ENCODE assay signal across 8 cellular contexts in genomic region chr7:99379043-99379577, GRCh38. TPM values are rescaled to one million over a fixed set of nuclear protein-coding genes. Genes with fewer than 3 reads are reported as not detected.
DNase-seq lines count a peak whose midpoint lies in the region; ATAC-seq, FAIRE-seq and TF ChIP-seq lines count a peak whose summit lies in the region.

No MANE protein-coding gene starts in this region.

- H3K9ac ChIP-seq in SK-N-MC (ENCODE audit: insufficient read length) (no peak overlapping the region), K562 (ENCODE audit: insufficient read depth in 1 of 2, low read depth in 2 of 2, low read length in 2 of 2) (peak overlapping the region; percentile 64 to 82; a peak in 3 of 4 replicates)

- H3K9me1 ChIP-seq in K562 (ENCODE audit: control insufficient read depth, insufficient read depth, low read length) = peaks cover 6% of the 10 kb centered on the region

- H3K36me3 Mint-ChIP-seq in immature natural killer cell = peaks cover 0 to 10% (median 8%) of the 10 kb centered on the region in 3 donors
- no peaks in the 10 kb centered on the region for H3K36me3 Mint-ChIP-seq in glutamatergic neuron (ENCODE audit: unreplicated experiment)

- peaks cover 27 to 56% of the 10 kb centered on the region in 2 experiments for H3K4me1 ChIP-seq in K562 (replicated peaks in 1 of 2; ENCODE audit: control insufficient read depth in 2 of 2, insufficient read depth in 2 of 2, low read length in 2 of 2)

- in situ Hi-C loops in K562 (cut with MboI) = no loop called here

- H3K79me2 ChIP-seq in K562 (ENCODE audit: control insufficient read depth, insufficient read depth, low read length) = peaks cover 82% of the 10 kb centered on the region

- WGBS in K562 (ENCODE audit: insufficient coverage, low coverage, missing lambda C conversion rate) = 34% methylated on average over 7 of the region's 7 CpGs

- peak; percentile 46 for FAIRE-seq in K562 (lab: Jason Lieb, UNC)

- no peaks in the 10 kb centered on the region for H3K36me3 ChIP-seq in SK-N-MC (ENCODE audit: insufficient read depth, low read length)
- H3K36me3 ChIP-seq in K562 (ENCODE audit: control insufficient read depth, insufficient read depth, low read length) = peaks cover 61% of the 10 kb centered on the region

- BruUV-seq in K562 (replicated peaks; lab: Mats Ljungman, UMichigan) = no TSS peak

- H3K27me3 Mint-ChIP-seq in immature natural killer cell (ENCODE audit: low read depth in 3 of 3) = peaks cover 0 to 7% (median 6%) of the 10 kb centered on the region in 3 donors
- H3K27me3 Mint-ChIP-seq in glutamatergic neuron (ENCODE audit: unreplicated experiment) = peaks cover 3% of the 10 kb centered on the region

- intact Hi-C loops in K562 (cut with micrococcal nuclease) = no loop called here

- H3K9me3 Mint-ChIP-seq in immature natural killer cell (no peaks in the 10 kb centered on the region), glutamatergic neuron (ENCODE audit: unreplicated experiment) (peaks cover 4% of the 10 kb centered on the region)

- no peak for TF ChIP-seq RAD21 in K562 (CRISPR knock-in tag; conservative IDR thresholded peaks at IDR 0.05 in 1 of 2, IDR thresholded peaks at IDR 0.05 in 1 of 2)

- peaks cover 23% of the 10 kb centered on the region; the same call in 1 of the 2 replicates for H4K20me1 ChIP-seq in K562 (replicated peaks; ENCODE audit: control insufficient read depth, insufficient read depth, low read length)

- CTCF ChIA-PET in K562 (lab: Yijun Ruan, JAX; ENCODE audit: low intra/inter-chr PET ratio) = no interaction called here

- H3K4me2 ChIP-seq in K562 (ENCODE audit: insufficient read depth, low read length) = peak overlapping the region; percentile 88

- DNase-seq in activated CD8-positive, alpha-beta memory T cell treated with anti-CD3 and anti-CD28 coated beads, Interleukin-2, amount 50 U/mL, for 4 hours = peak; percentile 42
- no peak for DNase-seq in activated CD8-positive, alpha-beta memory T cell treated with anti-CD3 and anti-CD28 coated beads, Interleukin-2, amount 50 U/mL, for 48 hours
- DNase-seq in SK-N-MC (ENCODE audit: low read depth, low spot score) (no peak), K562 (ENCODE audit: extremely low read depth in 1 of 4, low spot score in 3 of 4) (peak in 2 of 4 experiments; percentile 55 to 65), immature natural killer cell (peak in 1 of 3 donors; percentile 29), glutamatergic neuron (no peak)
- DNase-seq in stimulated activated CD4-positive, alpha-beta T cell treated with anti-CD3 and anti-CD28 coated beads, Interleukin-1b, Interleukin-23, amount 100 ng/mL, for 48 hours = peak; percentile 55

- H3K27ac Mint-ChIP-seq in immature natural killer cell (peak overlapping the region; percentile 96 to 99 (median 98)), glutamatergic neuron (ENCODE audit: unreplicated experiment) (no peak overlapping the region)

- H3K4me3 Mint-ChIP-seq in immature natural killer cell (peak overlapping the region; percentile 69 to 89 (median 82)), glutamatergic neuron (ENCODE audit: unreplicated experiment) (no peak overlapping the region)

- peak overlapping the region; percentile 17; the same call in 1 of the 2 replicates for H2AFZ ChIP-seq in K562 (ENCODE audit: low read depth, low read length)

- H3K4me3 ChIP-seq in SK-N-MC (no peak overlapping the region), K562 (peak overlapping the region; percentile 10)

- peak overlapping the region; percentile 77 for H3K27ac ChIP-seq in SK-N-MC
- H3K27ac ChIP-seq in K562 (ENCODE audit: extremely low read depth, low read depth, low read length) = peak overlapping the region; percentile 73

- no peak for TF ChIP-seq POLR2A in K562 (conservative IDR thresholded peaks at IDR 0.05)

- no peak for TF ChIP-seq CTCF in K562 (IDR thresholded peaks at IDR 0.05 in 2 of 3, conservative IDR thresholded peaks at IDR 0.05 in 1 of 3; ENCODE audit: insufficient read depth in 2 of 3, low read depth in 1 of 3, low read length in 3 of 3)
- TF ChIP-seq CTCF in glutamatergic neuron (IDR thresholded peaks at IDR 0.05; ENCODE audit: partially characterized antibody, unreplicated experiment) = no peak

- peaks cover 51 to 54% of the 10 kb centered on the region in 2 donors for H3K4me1 Mint-ChIP-seq in immature natural killer cell
- no peaks in the 10 kb centered on the region for H3K4me1 Mint-ChIP-seq in glutamatergic neuron (ENCODE audit: low read depth, unreplicated experiment)

- no peak for TF ChIP-seq EP300 in K562 (IDR thresholded peaks at IDR 0.05; ENCODE audit: low read length)

- ATAC-seq in K562 (peak; percentile 15; the same call in 2 of the 3 replicates), HG03280 (IDR thresholded peaks at IDR 0.05; ENCODE audit: unreplicated experiment) (no peak)

- POLR2A ChIA-PET in K562 (lab: Yijun Ruan, JAX) = interaction anchor here (0.6 to 1.4 kb wide), 5 partner anchors 8 to 30 kb away, joined by 3 to 5 read pairs (median 4); partner anchors contain the start of genes BUD31 and PDAP1

- no peaks in the 10 kb centered on the region for H3K27me3 ChIP-seq in K562 (ENCODE audit: control insufficient read depth in 2 of 2, insufficient read depth in 2 of 2, low read length in 2 of 2)

- no peaks in the 10 kb centered on the region for H3K9me3 ChIP-seq in SK-N-MC (ENCODE audit: low read depth, low read length)
- no peaks in the 10 kb centered on the region for H3K9me3 ChIP-seq in K562 (replicated peaks; ENCODE audit: control insufficient read depth, insufficient read depth, low read depth, low read length)

RNA-seq across cellular contexts. Expression of gene ARPC1B, which starts 4.6 kb away (rescaled TPM):
- total RNA-seq in K562 (2011; cell fraction: chromatin; rRNA removed; ENCODE audit: low replicate concordance) = 99.9 and 272 TPM in 2 replicates
- 195 and 204 TPM in 2 replicates for total RNA-seq in K562 (2011; cell fraction: nucleolus; rRNA removed)
- 146 and 192 TPM in 2 replicates for total RNA-seq in K562 (2011; cell fraction: nucleoplasm; rRNA removed)
- total RNA-seq in K562 (2014; rRNA removed) = 357 and 436 TPM in 2 replicates
- 77.8 and 81.5 TPM in 2 replicates for total RNA-seq in K562 (2014; rRNA removed; fragmentation: Illumina TruSeq; extraction: Trizol)
- total RNA-seq in K562 (2015; rRNA removed; fragmentation: Illumina TruSeq; extraction: Trizol) = 216 and 235 TPM in 2 replicates
- 187 and 221 TPM in 2 replicates for total RNA-seq in K562 (2021)
- 211 and 213 TPM in 2 replicates for polyA plus RNA-seq in K562 (2011; rRNA removed)
- polyA plus RNA-seq in K562 (2011; cell fraction: cytosol; rRNA removed) = 307 and 633 TPM in 2 replicates
- polyA plus RNA-seq in K562 (2011; cell fraction: nucleus; rRNA removed) = 159 and 253 TPM in 2 replicates
- 510 and 518 TPM in 2 replicates for polyA plus RNA-seq in K562 (2012)
- 93.3 and 345 TPM in 2 replicates for polyA plus RNA-seq in K562 (2014; fragmentation: Illumina TruSeq; extraction: Trizol)
- polyA plus RNA-seq in K562 (2014; fragmentation: Nextera tagmentation; extraction: Ambion mirVana) = 10 to 100 TPM in 1 of 2 experiments, 1 to 10 TPM in 1; 6.7 to 38.7 TPM
- polyA plus RNA-seq in K562 (2014; rRNA removed) = 308 and 407 TPM in 2 replicates
- 59.3 and 102 TPM in 2 replicates for polyA minus RNA-seq in K562 (2011; rRNA and poly(A)+ RNA removed)
- 118 and 133 TPM in 2 replicates for polyA minus RNA-seq in K562 (2011; cell fraction: cytosol; rRNA and poly(A)+ RNA removed)
- 73.5 and 76.2 TPM in 2 replicates for polyA minus RNA-seq in K562 (2011; cell fraction: nucleus; rRNA and poly(A)+ RNA removed)
- 100 to 1,000 TPM; 582 to 834 (median 626) TPM for polyA plus RNA-seq in immature natural killer cell
- total RNA-seq in glutamatergic neuron (ENCODE audit: unreplicated experiment) = 9.5 TPM

RNA-seq across cellular contexts. Expression of gene PDAP1, which starts 29.3 kb away (rescaled TPM):
- total RNA-seq in K562 (2011; cell fraction: chromatin; rRNA removed; ENCODE audit: low replicate concordance) = 27.1 and 32.8 TPM in 2 replicates
- 19.1 and 20.0 TPM in 2 replicates for total RNA-seq in K562 (2011; cell fraction: nucleolus; rRNA removed)
- total RNA-seq in K562 (2011; cell fraction: nucleoplasm; rRNA removed) = 28.5 and 49.1 TPM in 2 replicates
- total RNA-seq in K562 (2014; rRNA removed) (105 and 108 TPM in 2 replicates), K562 (2014; rRNA removed; fragmentation: Illumina TruSeq; extraction: Trizol) (129 and 138 TPM in 2 replicates), K562 (2015; rRNA removed; fragmentation: Illumina TruSeq; extraction: Trizol) (161 and 162 TPM in 2 replicates), K562 (2021) (161 and 182 TPM in 2 replicates), glutamatergic neuron (ENCODE audit: unreplicated experiment) (134 TPM)
- polyA plus RNA-seq in K562 (2011; rRNA removed) (31.0 and 72.6 TPM in 2 replicates), K562 (2014; fragmentation: Illumina TruSeq; extraction: Trizol) (315 and 356 TPM in 2 replicates), K562 (2014; fragmentation: Nextera tagmentation; extraction: Ambion mirVana) (10 to 100 TPM; 10.2 to 16.0 TPM), K562 (2014; rRNA removed) (185 and 215 TPM in 2 replicates), immature natural killer cell (10 to 100 TPM; 20.7 to 43.3 (median 30.0) TPM)
- polyA plus RNA-seq in K562 (2011; cell fraction: cytosol; rRNA removed) = 26.2 and 29.1 TPM in 2 replicates
- 22.4 and 28.1 TPM in 2 replicates for polyA plus RNA-seq in K562 (2011; cell fraction: nucleus; rRNA removed)
- polyA plus RNA-seq in K562 (2012) = 165 and 249 TPM in 2 replicates
- polyA minus RNA-seq in K562 (2011; rRNA and poly(A)+ RNA removed) = 20.1 and 24.4 TPM in 2 replicates
- 31.9 and 37.0 TPM in 2 replicates for polyA minus RNA-seq in K562 (2011; cell fraction: cytosol; rRNA and poly(A)+ RNA removed)
- 5.1 and 6.4 TPM in 2 replicates for polyA minus RNA-seq in K562 (2011; cell fraction: nucleus; rRNA and poly(A)+ RNA removed)

RNA-seq across cellular contexts. Expression of gene BUD31, which starts 29.7 kb away (rescaled TPM):
- total RNA-seq in K562 (2011; cell fraction: chromatin; rRNA removed; ENCODE audit: low replicate concordance) = 71.4 and 104 TPM in 2 replicates
- total RNA-seq in K562 (2011; cell fraction: nucleolus; rRNA removed) = 46.8 and 62.5 TPM in 2 replicates
- 67.0 and 82.8 TPM in 2 replicates for total RNA-seq in K562 (2011; cell fraction: nucleoplasm; rRNA removed)
- total RNA-seq in K562 (2014; rRNA removed) (247 and 279 TPM in 2 replicates), K562 (2014; rRNA removed; fragmentation: Illumina TruSeq; extraction: Trizol) (214 and 266 TPM in 2 replicates), K562 (2015; rRNA removed; fragmentation: Illumina TruSeq; extraction: Trizol) (211 and 238 TPM in 2 replicates), K562 (2021) (242 and 255 TPM in 2 replicates), glutamatergic neuron (ENCODE audit: unreplicated experiment) (73.9 TPM)
- polyA plus RNA-seq in K562 (2011; rRNA removed) (69.4 and 105 TPM in 2 replicates), K562 (2014; fragmentation: Illumina TruSeq; extraction: Trizol) (307 and 342 TPM in 2 replicates), K562 (2014; fragmentation: Nextera tagmentation; extraction: Ambion mirVana) (100 to 1,000 TPM; 275 to 332 TPM), K562 (2014; rRNA removed) (237 and 272 TPM in 2 replicates), immature natural killer cell (100 to 1,000 TPM; 265 to 362 (median 279) TPM)
- 77.0 and 96.0 TPM in 2 replicates for polyA plus RNA-seq in K562 (2011; cell fraction: cytosol; rRNA removed)
- 42.2 and 50.1 TPM in 2 replicates for polyA plus RNA-seq in K562 (2011; cell fraction: nucleus; rRNA removed)
- polyA plus RNA-seq in K562 (2012) = 142 and 298 TPM in 2 replicates
- polyA minus RNA-seq in K562 (2011; rRNA and poly(A)+ RNA removed) = 50.5 and 64.8 TPM in 2 replicates
- 36.5 and 42.6 TPM in 2 replicates for polyA minus RNA-seq in K562 (2011; cell fraction: cytosol; rRNA and poly(A)+ RNA removed)
- polyA minus RNA-seq in K562 (2011; cell fraction: nucleus; rRNA and poly(A)+ RNA removed) = 16.4 and 18.0 TPM in 2 replicates

RNA-seq across cellular contexts. Expression of gene ARPC1A, which starts 53.4 kb away (rescaled TPM):
- total RNA-seq in K562 (2011; cell fraction: chromatin; rRNA removed; ENCODE audit: low replicate concordance) = 32.7 and 51.7 TPM in 2 replicates
- total RNA-seq in K562 (2011; cell fraction: nucleolus; rRNA removed) = 40.7 and 42.2 TPM in 2 replicates
- 40.5 and 61.6 TPM in 2 replicates for total RNA-seq in K562 (2011; cell fraction: nucleoplasm; rRNA removed)
- total RNA-seq in K562 (2014; rRNA removed) (55.6 and 87.2 TPM in 2 replicates), K562 (2014; rRNA removed; fragmentation: Illumina TruSeq; extraction: Trizol) (75.4 and 83.0 TPM in 2 replicates), K562 (2015; rRNA removed; fragmentation: Illumina TruSeq; extraction: Trizol) (78.7 and 86.1 TPM in 2 replicates), K562 (2021) (120 and 121 TPM in 2 replicates), glutamatergic neuron (ENCODE audit: unreplicated experiment) (173 TPM)
- polyA plus RNA-seq in K562 (2011; rRNA removed) (39.5 and 41.9 TPM in 2 replicates), K562 (2014; fragmentation: Illumina TruSeq; extraction: Trizol) (96.4 and 107 TPM in 2 replicates), K562 (2014; fragmentation: Nextera tagmentation; extraction: Ambion mirVana) (100 to 1,000 TPM; 130 to 151 TPM), K562 (2014; rRNA removed) (74.6 and 75.7 TPM in 2 replicates), immature natural killer cell (10 to 100 TPM; 26.6 to 49.2 (median 39.5) TPM)
- polyA plus RNA-seq in K562 (2011; cell fraction: cytosol; rRNA removed) = 61.5 and 87.8 TPM in 2 replicates
- polyA plus RNA-seq in K562 (2011; cell fraction: nucleus; rRNA removed) = 44.9 and 61.3 TPM in 2 replicates
- polyA plus RNA-seq in K562 (2012) = 108 and 132 TPM in 2 replicates
- 42.0 and 57.7 TPM in 2 replicates for polyA minus RNA-seq in K562 (2011; rRNA and poly(A)+ RNA removed)
- 31.2 and 36.7 TPM in 2 replicates for polyA minus RNA-seq in K562 (2011; cell fraction: cytosol; rRNA and poly(A)+ RNA removed)
- polyA minus RNA-seq in K562 (2011; cell fraction: nucleus; rRNA and poly(A)+ RNA removed) = 20.7 and 21.9 TPM in 2 replicates

RNA-seq across cellular contexts. Expression of gene PTCD1, which starts 59.5 kb away (rescaled TPM):
- 20.1 and 49.2 TPM in 2 replicates for total RNA-seq in K562 (2011; cell fraction: chromatin; rRNA removed; ENCODE audit: low replicate concordance)
- total RNA-seq in K562 (2011; cell fraction: nucleolus; rRNA removed) = 22.2 and 25.2 TPM in 2 replicates
- total RNA-seq in K562 (2011; cell fraction: nucleoplasm; rRNA removed) = 9.8 and 15.1 TPM in 2 replicates
- 17.1 and 24.4 TPM in 2 replicates for total RNA-seq in K562 (2014; rRNA removed)
- total RNA-seq in K562 (2014; rRNA removed; fragmentation: Illumina TruSeq; extraction: Trizol) = 6.2 and 6.9 TPM in 2 replicates
- total RNA-seq in K562 (2015; rRNA removed; fragmentation: Illumina TruSeq; extraction: Trizol) = 10.3 and 10.5 TPM in 2 replicates
- total RNA-seq in K562 (2021) = 12.3 and 16.3 TPM in 2 replicates
- polyA plus RNA-seq in K562 (2011; rRNA removed) = 4.1 and 5.3 TPM in 2 replicates
- polyA plus RNA-seq in K562 (2011; cell fraction: cytosol; rRNA removed) = 4.6 and 13.2 TPM in 2 replicates
- 8.8 and 19.0 TPM in 2 replicates for polyA plus RNA-seq in K562 (2011; cell fraction: nucleus; rRNA removed)
- polyA plus RNA-seq in K562 (2012) = 6.9 and 10.9 TPM in 2 replicates
- polyA plus RNA-seq in K562 (2014; fragmentation: Illumina TruSeq; extraction: Trizol) = 5.0 and 21.9 TPM in 2 replicates
- polyA plus RNA-seq in K562 (2014; fragmentation: Nextera tagmentation; extraction: Ambion mirVana) = under 1 TPM; 0.46 to 0.57 TPM
- 10.5 and 13.5 TPM in 2 replicates for polyA plus RNA-seq in K562 (2014; rRNA removed)
- polyA minus RNA-seq in K562 (2011; rRNA and poly(A)+ RNA removed) = 3.8 and 5.0 TPM in 2 replicates
- polyA minus RNA-seq in K562 (2011; cell fraction: cytosol; rRNA and poly(A)+ RNA removed) = 4.6 and 7.6 TPM in 2 replicates
- polyA minus RNA-seq in K562 (2011; cell fraction: nucleus; rRNA and poly(A)+ RNA removed) = 6.6 and 8.1 TPM in 2 replicates
- polyA plus RNA-seq in immature natural killer cell = 1 to 10 TPM in 2 of 3 donors, under 1 TPM in 1; 0.83 to 3.7 (median 1.4) TPM
- 5.5 TPM for total RNA-seq in glutamatergic neuron (ENCODE audit: unreplicated experiment)

Comparison
In these comparisons a context has a peak if more than half of its experiments do, and no peak if none do; other contexts are left out.
1. DNase-seq: peak in activated CD8-positive, alpha-beta memory T cell treated with anti-CD3 and anti-CD28 coated beads, Interleukin-2, amount 50 U/mL, for 4 hours (single experiment) and stimulated activated CD4-positive, alpha-beta T cell treated with anti-CD3 and anti-CD28 coated beads, Interleukin-1b, Interleukin-23, amount 100 ng/mL, for 48 hours (single experiment); none in activated CD8-positive, alpha-beta memory T cell treated with anti-CD3 and anti-CD28 coated beads, Interleukin-2, amount 50 U/mL, for 48 hours (single experiment), SK-N-MC (single experiment) and glutamatergic neuron (single experiment).